Comparison of ENCODE assay signal across 27 cellular contexts in genomic region chr12:6113691-6114475, GRCh38. TPM values are rescaled to one million over a fixed set of nuclear protein-coding genes. Genes with fewer than 3 reads are reported as not detected.
A peak's percentile ranks its signal among the peaks of the same experiment; 100 is the strongest.
DNase-seq lines count a peak whose midpoint lies in the region; ATAC-seq and TF ChIP-seq lines count a peak whose summit lies in the region.
"Had no signal": no experiment of that assay in that cellular context is flagged by ENCODE, and none has a peak within 500 bp of the region (broad histone marks: within the 10 kb centered on the region; RNA-seq: fewer than 3 reads in every experiment).

No MANE protein-coding gene starts in this region.

- CTCF ChIA-PET in activated naive CD4-positive, alpha-beta T cell treated with anti-CD3 and anti-CD28 coated beads for 36 hours (lab: Charles Lee): interaction anchor here (0.6 to 1.0 kb wide), 2 partner anchors 121 to 171 kb away, joined by 3 to 4 read pairs; no protein-coding TSS in a partner anchor

- DNase-seq in activated naive CD8-positive, alpha-beta T cell treated with anti-CD3 and anti-CD28 coated beads, Interleukin-2, amount 10 ng/mL, durations not matched to agents 7 days and 5 days: peak; percentile 15
- no peak for DNase-seq in activated naive CD8-positive, alpha-beta T cell treated with anti-CD3 and anti-CD28 coated beads for 36 hours
- no peak for DNase-seq in esophagus squamous epithelium (lab: John Stamatoyannopoulos, UW)
- peak; percentile 55 for DNase-seq in mesenteric fat pad (ENCODE audit: low spot score)
- no peak for DNase-seq in activated CD4-positive, alpha-beta T cell treated with anti-CD3 and anti-CD28 coated beads, Interleukin-2, amount 50 U/mL, for 48 hours
- DNase-seq in HFFc6: no peak
- no peak for DNase-seq in activated naive CD4-positive, alpha-beta T cell treated with anti-CD3 and anti-CD28 coated beads for 36 hours
- DNase-seq: activated CD4-positive, CD25-positive, alpha-beta regulatory T cell treated with anti-CD3 and anti-CD28 coated beads, Interleukin-2, amount 50 U/mL, for 72 hours; activated CD8-positive, alpha-beta T cell treated with anti-CD3 and anti-CD28 coated beads for 36 hours; activated gamma-delta T cell; brain microvascular endothelial cell; effector memory CD8-positive, alpha-beta T cell; mammary epithelial cell; NCI-H1092; NCI-H2107; NCI-H526 treated with DMSO at 0.1 percent for 48 hours; stimulated activated CD8-positive, alpha-beta memory T cell treated with anti-CD3 and anti-CD28 coated beads, Interleukin-4, amount 100 ng/mL, for 48 hours; stomach; T-helper 1 cell; transverse colon had no signal

- H3K27me3 Mint-ChIP-seq in activated naive CD8-positive, alpha-beta T cell treated with anti-CD3 and anti-CD28 coated beads, Interleukin-2, amount 10 ng/mL, durations not matched to agents 7 days and 5 days: no peaks in the 10 kb centered on the region
- H3K27me3 Mint-ChIP-seq in activated naive CD8-positive, alpha-beta T cell treated with anti-CD3 and anti-CD28 coated beads for 36 hours: no peaks in the 10 kb centered on the region
- H3K27me3 Mint-ChIP-seq in HFFc6 (ENCODE audit: insufficient read depth): peaks cover 12% of the 10 kb centered on the region
- H3K27me3 Mint-ChIP-seq in activated naive CD4-positive, alpha-beta T cell treated with anti-CD3 and anti-CD28 coated beads for 36 hours (ENCODE audit: low read depth): no peaks in the 10 kb centered on the region
- H3K27me3 Mint-ChIP-seq: activated CD8-positive, alpha-beta T cell treated with anti-CD3 and anti-CD28 coated beads for 36 hours had no signal

- WGBS in esophagus squamous epithelium, 2 donors: 79 to 81% methylated on average over 7 to 9 of the region's 11 CpGs

- no peaks in the 10 kb centered on the region for H3K36me3 ChIP-seq in esophagus squamous epithelium
- H3K36me3 ChIP-seq: brain microvascular endothelial cell, gastroesophageal sphincter, HAP-1, stomach, transverse colon had no signal

- H3K27me3 ChIP-seq in esophagus squamous epithelium: no peaks in the 10 kb centered on the region
- H3K27me3 ChIP-seq: brain microvascular endothelial cell, gastroesophageal sphincter, stomach, transverse colon had no signal

- no peaks in the 10 kb centered on the region for H3K9me3 ChIP-seq in esophagus squamous epithelium
- H3K9me3 ChIP-seq: A549, gastroesophageal sphincter, HAP-1, transverse colon had no signal

- no peak for ATAC-seq in activated naive CD8-positive, alpha-beta T cell treated with anti-CD3 and anti-CD28 coated beads, Interleukin-2, amount 10 ng/mL, durations not matched to agents 7 days and 5 days (ENCODE audit: low read depth)
- ATAC-seq in activated CD4-positive, CD25-positive, alpha-beta regulatory T cell treated with anti-CD3 and anti-CD28 coated beads, Interleukin-2, amount 50 U/mL, for 24 hours: no peak
- ATAC-seq: activated CD8-positive, alpha-beta T cell treated with anti-CD3 and anti-CD28 coated beads for 36 hours; effector memory CD8-positive, alpha-beta T cell; gastroesophageal sphincter had no signal

- H3K4me1 ChIP-seq in esophagus squamous epithelium: peaks cover 0 to 14% (median 0%) of the 10 kb centered on the region in 3 donors
- H3K4me1 ChIP-seq: HAP-1, stomach, transverse colon had no signal

- H3K4me3 ChIP-seq in esophagus squamous epithelium: no peak overlapping the region
- H3K4me3 ChIP-seq: A549, gastroesophageal sphincter, HAP-1, stomach, transverse colon had no signal

- peaks cover 2% of the 10 kb centered on the region for H3K9me3 Mint-ChIP-seq in activated naive CD8-positive, alpha-beta T cell treated with anti-CD3 and anti-CD28 coated beads, Interleukin-2, amount 10 ng/mL, durations not matched to agents 7 days and 5 days
- peaks cover 2% of the 10 kb centered on the region for H3K9me3 Mint-ChIP-seq in activated naive CD8-positive, alpha-beta T cell treated with anti-CD3 and anti-CD28 coated beads for 36 hours
- no peaks in the 10 kb centered on the region for H3K9me3 Mint-ChIP-seq in HFFc6
- no peaks in the 10 kb centered on the region for H3K9me3 Mint-ChIP-seq in activated naive CD4-positive, alpha-beta T cell treated with anti-CD3 and anti-CD28 coated beads for 36 hours
- H3K9me3 Mint-ChIP-seq: effector memory CD8-positive, alpha-beta T cell had no signal

- no peak for TF ChIP-seq CTCF in esophagus squamous epithelium (IDR thresholded peaks at IDR 0.05)
- no peak for TF ChIP-seq CTCF in HFFc6 (IDR thresholded peaks at IDR 0.05)

- peaks cover 1% of the 10 kb centered on the region for H3K36me3 Mint-ChIP-seq in activated naive CD8-positive, alpha-beta T cell treated with anti-CD3 and anti-CD28 coated beads, Interleukin-2, amount 10 ng/mL, durations not matched to agents 7 days and 5 days
- H3K36me3 Mint-ChIP-seq in activated naive CD8-positive, alpha-beta T cell treated with anti-CD3 and anti-CD28 coated beads for 36 hours: no peaks in the 10 kb centered on the region
- no peaks in the 10 kb centered on the region for H3K36me3 Mint-ChIP-seq in HFFc6 (ENCODE audit: low read depth)
- H3K36me3 Mint-ChIP-seq in activated naive CD4-positive, alpha-beta T cell treated with anti-CD3 and anti-CD28 coated beads for 36 hours (ENCODE audit: low read depth): no peaks in the 10 kb centered on the region

- H3K4me1 Mint-ChIP-seq in activated naive CD8-positive, alpha-beta T cell treated with anti-CD3 and anti-CD28 coated beads, Interleukin-2, amount 10 ng/mL, durations not matched to agents 7 days and 5 days: peaks cover 6% of the 10 kb centered on the region
- H3K4me1 Mint-ChIP-seq in activated naive CD8-positive, alpha-beta T cell treated with anti-CD3 and anti-CD28 coated beads for 36 hours: peaks cover 5% of the 10 kb centered on the region
- H3K4me1 Mint-ChIP-seq in HFFc6 (ENCODE audit: low read depth): peaks cover 10% of the 10 kb centered on the region; the same call in 1 of the 2 replicates
- H3K4me1 Mint-ChIP-seq in activated naive CD4-positive, alpha-beta T cell treated with anti-CD3 and anti-CD28 coated beads for 36 hours (ENCODE audit: low read depth): no peaks in the 10 kb centered on the region
- H3K4me1 Mint-ChIP-seq: B cell, IgD-negative memory B cell, neural crest cell had no signal

- POLR2A ChIA-PET in activated naive CD8-positive, alpha-beta T cell treated with anti-CD3 and anti-CD28 coated beads, Interleukin-2, amount 10 ng/mL, durations not matched to agents 7 days and 5 days (lab: Charles Lee): no interaction called here

- H3K4me3 Mint-ChIP-seq in activated naive CD8-positive, alpha-beta T cell treated with anti-CD3 and anti-CD28 coated beads, Interleukin-2, amount 10 ng/mL, durations not matched to agents 7 days and 5 days: no peak overlapping the region
- H3K4me3 Mint-ChIP-seq in activated naive CD8-positive, alpha-beta T cell treated with anti-CD3 and anti-CD28 coated beads for 36 hours: no peak overlapping the region
- no peak overlapping the region for H3K4me3 Mint-ChIP-seq in HFFc6
- no peak overlapping the region for H3K4me3 Mint-ChIP-seq in activated naive CD4-positive, alpha-beta T cell treated with anti-CD3 and anti-CD28 coated beads for 36 hours
- H3K4me3 Mint-ChIP-seq: activated CD8-positive, alpha-beta T cell treated with anti-CD3 and anti-CD28 coated beads for 36 hours; B cell; effector memory CD8-positive, alpha-beta T cell; neural crest cell had no signal

- peak overlapping the region in 3 of 4 donors; percentile 6 to 34 (median 17) for H3K27ac ChIP-seq in esophagus squamous epithelium
- H3K27ac ChIP-seq: A549, brain microvascular endothelial cell had no signal

- no peak overlapping the region for H3K27ac Mint-ChIP-seq in activated naive CD8-positive, alpha-beta T cell treated with anti-CD3 and anti-CD28 coated beads, Interleukin-2, amount 10 ng/mL, durations not matched to agents 7 days and 5 days
- H3K27ac Mint-ChIP-seq in activated naive CD8-positive, alpha-beta T cell treated with anti-CD3 and anti-CD28 coated beads for 36 hours: no peak overlapping the region
- no peak overlapping the region for H3K27ac Mint-ChIP-seq in HFFc6
- H3K27ac Mint-ChIP-seq in activated naive CD4-positive, alpha-beta T cell treated with anti-CD3 and anti-CD28 coated beads for 36 hours: no peak overlapping the region
- H3K27ac Mint-ChIP-seq: activated CD8-positive, alpha-beta T cell treated with anti-CD3 and anti-CD28 coated beads for 36 hours; B cell; effector memory CD8-positive, alpha-beta T cell; IgD-negative memory B cell had no signal

- TF ChIP-seq POLR2A in esophagus squamous epithelium (IDR thresholded peaks at IDR 0.05): no peak

- intact Hi-C loops in esophagus squamous epithelium (cut with DNase I): no loop called here
- intact Hi-C loops in activated naive CD4-positive, alpha-beta T cell treated with anti-CD3 and anti-CD28 coated beads for 36 hours (cut with micrococcal nuclease): no loop called here

RNA-seq across cellular contexts. Expression of gene VWF, which starts 10.6 kb away (rescaled TPM):
- under 1 TPM; 0.23 to 0.44 TPM for total RNA-seq in activated naive CD8-positive, alpha-beta T cell treated with anti-CD3 and anti-CD28 coated beads, Interleukin-2, amount 10 ng/mL, durations not matched to agents 7 days and 5 days
- under 1 TPM; 0.24 to 0.25 TPM for total RNA-seq in activated naive CD8-positive, alpha-beta T cell treated with anti-CD3 and anti-CD28 coated beads for 36 hours
- total RNA-seq in esophagus squamous epithelium (10 to 100 TPM; 21.1 to 92.5 (median 49.7) TPM), mesenteric fat pad (733 TPM)
- total RNA-seq in HFFc6 (2021; fragmentation: NEBNext Ultra II Directional; extraction: Animal tissue kit (Norgen Biotek cat#: 25700)): under 1 TPM; 0.02 to 0.25 (median 0.10) TPM
- not detected for total RNA-seq in activated naive CD4-positive, alpha-beta T cell treated with anti-CD3 and anti-CD28 coated beads for 36 hours
- total RNA-seq: B cell had no signal

Comparison
In these comparisons a context has a peak if more than half of its experiments do, and no peak if none do; other contexts are left out.
1. DNase-seq: peak in activated naive CD8-positive, alpha-beta T cell treated with anti-CD3 and anti-CD28 coated beads, Interleukin-2, amount 10 ng/mL, durations not matched to agents 7 days and 5 days (single experiment) and mesenteric fat pad (single experiment); none in activated naive CD8-positive, alpha-beta T cell treated with anti-CD3 and anti-CD28 coated beads for 36 hours (single experiment), esophagus squamous epithelium (single experiment), activated CD4-positive, alpha-beta T cell treated with anti-CD3 and anti-CD28 coated beads, Interleukin-2, amount 50 U/mL, for 48 hours (0 of 2), HFFc6 (single experiment) and activated naive CD4-positive, alpha-beta T cell treated with anti-CD3 and anti-CD28 coated beads for 36 hours (single experiment).
2. RNA of gene VWF, which starts 10.6 kb away (total RNA-seq): 733 TPM in mesenteric fat pad (single experiment) and 21.1 to 92.5 TPM in esophagus squamous epithelium; 0.23 to 0.44 TPM in activated naive CD8-positive, alpha-beta T cell treated with anti-CD3 and anti-CD28 coated beads, Interleukin-2, amount 10 ng/mL, durations not matched to agents 7 days and 5 days, 0.24 to 0.25 TPM in activated naive CD8-positive, alpha-beta T cell treated with anti-CD3 and anti-CD28 coated beads for 36 hours, 0.02 to 0.25 TPM in HFFc6 and not detected in activated naive CD4-positive, alpha-beta T cell treated with anti-CD3 and anti-CD28 coated beads for 36 hours; every median in the first group is over 10 times any median in the second.